1 cellular context compared by ENCODE assay signal in the genomic region with DNA sequence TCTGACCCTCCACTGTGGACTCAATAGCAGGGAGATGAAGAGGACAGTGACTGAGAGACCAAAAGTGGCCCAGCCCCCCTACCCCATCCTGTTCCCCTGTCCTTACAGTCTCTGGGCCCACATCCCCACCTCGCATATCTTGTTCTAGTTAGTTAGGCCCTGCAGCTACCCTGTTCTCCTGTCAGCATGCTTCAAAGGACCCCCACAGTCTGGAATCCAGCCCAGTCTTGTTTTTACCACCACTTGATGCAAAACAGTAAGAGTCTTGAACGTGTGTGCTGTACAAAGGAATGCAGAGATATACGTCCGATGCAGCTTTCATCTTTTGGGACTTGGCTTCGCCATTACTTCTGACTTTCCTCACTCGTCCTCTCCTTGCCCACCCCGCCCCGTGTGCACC.
TF ChIP-seq lines count a peak whose summit lies in the region.

No MANE protein-coding gene starts in this region.

TF ChIP-seq in endothelial cell of umbilical vein, 7 proteins besides CTCF, POLR2A, EP300 and RAD21:
- TF ChIP-seq EZH2 (IDR thresholded peaks at IDR 0.05; ENCODE audit: borderline replicate concordance, low read depth, low read length, severe bottlenecking) (no peak), FOS (IDR thresholded peaks at IDR 0.05; ENCODE audit: borderline replicate concordance, insufficient read depth, low read length) (no peak), JUN (IDR thresholded peaks at IDR 0.05; ENCODE audit: borderline replicate concordance, insufficient read depth, insufficient read length, low read depth) (no peak), MYC (IDR thresholded peaks at IDR 0.05; ENCODE audit: low read depth, low read length) (no peak), GATA2 (IDR thresholded peaks at IDR 0.05; ENCODE audit: insufficient read depth, insufficient read length, low read depth, low read length) (no peak), POLR2AphosphoS5 (IDR thresholded peaks at IDR 0.05; ENCODE audit: insufficient read depth, low read depth, low read length) (no peak)
- TF ChIP-seq, protein P1, sequence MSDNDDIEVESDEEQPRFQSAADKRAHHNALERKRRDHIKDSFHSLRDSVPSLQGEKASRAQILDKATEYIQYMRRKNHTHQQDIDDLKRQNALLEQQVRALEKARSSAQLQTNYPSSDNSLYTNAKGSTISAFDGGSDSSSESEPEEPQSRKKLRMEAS (IDR thresholded peaks at IDR 0.05; ENCODE audit: insufficient read depth, insufficient read length): no peak
